ENCODE assay signal across 13 cellular contexts in genomic region chr7:96685353-96685752, GRCh38. TPM values are rescaled to one million over a fixed set of nuclear protein-coding genes. Genes with fewer than 3 reads are reported as not detected.
A peak's percentile ranks its signal among the peaks of the same experiment; 100 is the strongest.
DNase-seq lines count a peak whose midpoint lies in the region; ATAC-seq and TF ChIP-seq lines count a peak whose summit lies in the region.
"Had no signal": no experiment of that assay in that cellular context is flagged by ENCODE, and none has a peak within 500 bp of the region (broad histone marks: within the 10 kb centered on the region; RNA-seq: fewer than 3 reads in every experiment).

No MANE protein-coding gene starts in this region.

- no peak overlapping the region for H3K4me2 ChIP-seq in DND-41 (ENCODE audit: insufficient read depth, low read length)
- H3K4me2 ChIP-seq: BLaER1 had no signal

- no peaks in the 10 kb centered on the region for H4K20me1 ChIP-seq in DND-41 (ENCODE audit: insufficient read depth, low read length)

- DNase-seq in DND-41 (no peak), NCI-H82 (lab: John Stamatoyannopoulos, UW) (no peak), UCSD-AML1 (lab: John Stamatoyannopoulos, UW; ENCODE audit: unreplicated experiment) (no peak), esophagus squamous epithelium (lab: John Stamatoyannopoulos, UW) (no peak), left lung (no peak)
- DNase-seq: activated CD4-positive, alpha-beta T cell treated with anti-CD3 and anti-CD28 coated beads, Interleukin-2, amount 50 U/mL, for 1 hour; islet precursor cell; substantia nigra had no signal

- H2AFZ ChIP-seq in DND-41 (ENCODE audit: low read depth, low read length), result no peak overlapping the region

- H3K9ac ChIP-seq in DND-41 (ENCODE audit: low read depth, low read length), result no peak overlapping the region
- H3K9ac ChIP-seq: BLaER1 had no signal

- WGBS in esophagus squamous epithelium, 2 donors, result 65 to 72% methylated on average over 3 of the region's 3 CpGs

- intact Hi-C loops in esophagus squamous epithelium (cut with DNase I), result no loop called here
- intact Hi-C loops in left lung (cut with DNase I), result no loop called here

- H3K4me1 ChIP-seq in DND-41 (ENCODE audit: insufficient read depth, low read length) (no peaks in the 10 kb centered on the region), esophagus squamous epithelium (no peaks in the 10 kb centered on the region), left lung (peaks cover 0 to 7% of the 10 kb centered on the region in 2 donors)

- peaks cover 6% of the 10 kb centered on the region; the same call in 1 of the 2 replicates for H3K79me2 ChIP-seq in DND-41 (ENCODE audit: insufficient read depth, low read length)

- H3K27ac ChIP-seq in DND-41 (ENCODE audit: low read length) (no peak overlapping the region), esophagus squamous epithelium (no peak overlapping the region), left lung (no peak overlapping the region)
- H3K27ac ChIP-seq: BLaER1, RWPE1 had no signal

- H3K4me3 ChIP-seq in DND-41 (ENCODE audit: low read depth in 1 of 2, low read length in 2 of 2), result no peak overlapping the region
- no peak overlapping the region for H3K4me3 ChIP-seq in esophagus squamous epithelium
- no peak overlapping the region for H3K4me3 ChIP-seq in left lung
- H3K4me3 ChIP-seq: BLaER1 had no signal

- H3K36me3 ChIP-seq in DND-41 (ENCODE audit: insufficient read depth, low read length), result peaks cover 29% of the 10 kb centered on the region
- H3K36me3 ChIP-seq in esophagus squamous epithelium, result peaks cover 0 to 48% (median under 1%) of the 10 kb centered on the region in 3 donors
- H3K36me3 ChIP-seq in left lung, result peaks cover 0 to 28% of the 10 kb centered on the region in 2 donors

- no peak for TF ChIP-seq CTCF in DND-41 (IDR thresholded peaks at IDR 0.05; ENCODE audit: borderline replicate concordance, extremely low read depth, low read length, poor library complexity, severe bottlenecking)
- TF ChIP-seq CTCF in esophagus squamous epithelium (IDR thresholded peaks at IDR 0.05), result no peak
- no peak for TF ChIP-seq CTCF in left lung (IDR thresholded peaks at IDR 0.05)

- no peak for TF ChIP-seq POLR2A in esophagus squamous epithelium (IDR thresholded peaks at IDR 0.05)

- H3K9me3 ChIP-seq in DND-41 (ENCODE audit: insufficient read depth, low read length, severe bottlenecking), result no peaks in the 10 kb centered on the region
- H3K9me3 ChIP-seq in esophagus squamous epithelium, result no peaks in the 10 kb centered on the region
- no peaks in the 10 kb centered on the region for H3K9me3 ChIP-seq in left lung

- H3K27me3 ChIP-seq in DND-41 (ENCODE audit: insufficient read depth, low read length, poor library complexity) (no peaks in the 10 kb centered on the region), esophagus squamous epithelium (no peaks in the 10 kb centered on the region), left lung (no peaks in the 10 kb centered on the region)
- H3K27me3 ChIP-seq: BLaER1 had no signal

- ATAC-seq in DND-41 (ENCODE audit: insufficient read depth, low read depth) (peak; percentile 47; the same call in 2 of the 3 replicates), GM19351 (IDR thresholded peaks at IDR 0.05; ENCODE audit: unreplicated experiment) (peak; percentile 42), HG02840 (IDR thresholded peaks at IDR 0.05; ENCODE audit: low FRiP score, unreplicated experiment) (peak; percentile 64), HG03565 (IDR thresholded peaks at IDR 0.05; ENCODE audit: unreplicated experiment) (peak; percentile 71), left lung (no peak)

RNA-seq across cellular contexts. Expression of gene SEM1, which starts 24.3 kb away (rescaled TPM):
- total RNA-seq in esophagus squamous epithelium (10 to 100 TPM; 26.6 to 44.1 (median 35.0) TPM), left lung (10 to 100 TPM; 34.1 to 39.3 TPM)
